Comparison of ENCODE assay signal across 25 cellular contexts in genomic region chr2:79370976-79371550, GRCh38.
"Had no signal": no experiment of that assay in that cellular context is flagged by ENCODE, and none has a peak within 500 bp of the region (broad histone marks: within the 10 kb centered on the region; RNA-seq: fewer than 3 reads in every experiment).

No MANE protein-coding gene starts in this region.

- H3K27me3 ChIP-seq: adrenal gland, ascending aorta, esophagus squamous epithelium, gastrocnemius medialis, ovary, tibial nerve, uterus had no signal

- H3K27ac ChIP-seq: adrenal gland, ascending aorta, esophagus squamous epithelium, gastrocnemius medialis, ovary, psoas muscle, tibial nerve, uterus had no signal

- ATAC-seq: gastrocnemius medialis, left cardiac atrium, psoas muscle, right cardiac atrium, WTC11 had no signal

- H3K9me3 ChIP-seq: adrenal gland, ascending aorta, gastrocnemius medialis, ovary, psoas muscle, tibial nerve, uterus had no signal

- H3K36me3 ChIP-seq: adrenal gland, ascending aorta, esophagus squamous epithelium, gastrocnemius medialis, ovary, tibial nerve, uterus had no signal

- H3K4me1 ChIP-seq: adrenal gland, ascending aorta, esophagus squamous epithelium, gastrocnemius medialis, psoas muscle, tibial nerve, uterus had no signal

- H3K4me3 ChIP-seq: adrenal gland, ascending aorta, esophagus squamous epithelium, gastrocnemius medialis, ovary, psoas muscle, tibial nerve, uterus had no signal

- DNase-seq: activated CD8-positive, alpha-beta memory T cell treated with anti-CD3 and anti-CD28 coated beads for 24 hours; activated CD8-positive, alpha-beta memory T cell treated with anti-CD3 and anti-CD28 coated beads, Interleukin-2, amount 50 U/mL, for 4 hours; activated naive CD4-positive, alpha-beta T cell; activated T-cell treated with anti-CD3 and anti-CD28 coated beads, Interleukin-2, amount 50 U/mL, for 24 hours; adrenal gland; central memory CD4-positive, alpha-beta T cell; dermis blood vessel endothelial cell; esophagus squamous epithelium; gastrocnemius medialis; head of caudate nucleus; left cardiac atrium; mesenchymal stem cell; naive B cell; ovary; psoas muscle; right cardiac atrium; stimulated activated CD4-positive, alpha-beta T cell treated with anti-CD3 and anti-CD28 coated beads, Interleukin-12 subunit alpha, Interleukin-12 subunit beta, amount 100 ng/mL, for 4 hours; stimulated activated CD4-positive, alpha-beta T cell treated with anti-CD3 and anti-CD28 coated beads, Interleukin-4, amount 100 ng/mL, for 4 hours; substantia nigra; T-helper 1 cell; T-helper 9 cell; uterus had no signal
